Comparison of ENCODE assay signal across 9 cellular contexts in genomic region chr3:184715943-184716651, GRCh38. TPM values are rescaled to one million over a fixed set of nuclear protein-coding genes. Genes with fewer than 3 reads are reported as not detected.
DNase-seq lines count a peak whose midpoint lies in the region; ATAC-seq and TF ChIP-seq lines count a peak whose summit lies in the region.
"Had no signal": no experiment of that assay in that cellular context is flagged by ENCODE, and none has a peak within 500 bp of the region (broad histone marks: within the 10 kb centered on the region; RNA-seq: fewer than 3 reads in every experiment).

No MANE protein-coding gene starts in this region.

- CTCF ChIA-PET in activated naive CD4-positive, alpha-beta T cell treated with anti-CD3 and anti-CD28 coated beads for 36 hours (lab: Charles Lee), result no interaction called here

- no peak for ATAC-seq in GM18517 (IDR thresholded peaks at IDR 0.05; ENCODE audit: unreplicated experiment)

- DNase-seq in mesendoderm, result no peak
- no peak for DNase-seq in brain microvascular endothelial cell
- no peak for DNase-seq in DMS 273 (lab: John Stamatoyannopoulos, UW; ENCODE audit: unreplicated experiment)
- no peak for DNase-seq in activated naive CD4-positive, alpha-beta T cell treated with anti-CD3 and anti-CD28 coated beads for 36 hours
- DNase-seq: stimulated activated CD4-positive, alpha-beta T cell treated with anti-CD3 and anti-CD28 coated beads, Interleukin-4, amount 100 ng/mL, for 4 hours had no signal

- H3K27me3 Mint-ChIP-seq in activated naive CD4-positive, alpha-beta T cell treated with anti-CD3 and anti-CD28 coated beads for 36 hours (ENCODE audit: low read depth), result no peaks in the 10 kb centered on the region

- H3K4me3 Mint-ChIP-seq in activated naive CD4-positive, alpha-beta T cell treated with anti-CD3 and anti-CD28 coated beads for 36 hours, result no peak overlapping the region

- H3K79me2 ChIP-seq in mesendoderm (ENCODE audit: control insufficient read depth, insufficient read depth, low read length), result peaks cover 3% of the 10 kb centered on the region

- no peaks in the 10 kb centered on the region for H3K36me3 ChIP-seq in HUES64 (ENCODE audit: insufficient read depth, low read length)
- H3K36me3 ChIP-seq in mesendoderm (ENCODE audit: control insufficient read depth, insufficient read depth, low read length), result no peaks in the 10 kb centered on the region
- H3K36me3 ChIP-seq in brain microvascular endothelial cell (replicated peaks), result no peaks in the 10 kb centered on the region

- H2AK5ac ChIP-seq in mesendoderm (ENCODE audit: low read length), result no peak overlapping the region

- peak overlapping the region; percentile 20; the same call in 1 of the 2 replicates for H3K9ac ChIP-seq in HUES64 (ENCODE audit: low read depth, low read length)
- H3K9ac ChIP-seq in mesendoderm (ENCODE audit: low read length), result peak overlapping the region; percentile 41

- in situ Hi-C loops in brain microvascular endothelial cell (cut with HindIII; ENCODE audit: low pct_ligation_motif_present, low sequenced_read_pairs), result no loop called here

- H3K27ac ChIP-seq in HUES64 (ENCODE audit: low read depth, low read length) (no peak overlapping the region; the same call in 1 of the 2 replicates), cingulate gyrus (ENCODE audit: low read depth, low read length) (peak overlapping the region; percentile 65), mesendoderm (ENCODE audit: low read depth, low read length) (no peak overlapping the region), temporal lobe (ENCODE audit: low read depth, low read length) (peak overlapping the region; percentile 39), brain microvascular endothelial cell (no peak overlapping the region)

- WGBS in HUES64, result 91% methylated on average over 7 of the region's 8 CpGs
- no CpG with 5 or more reads among the region's 8 CpGs for WGBS in mesendoderm (ENCODE audit: extremely low coverage, insufficient coverage, low lambda C conversion rate)

- intact Hi-C loops in activated naive CD4-positive, alpha-beta T cell treated with anti-CD3 and anti-CD28 coated beads for 36 hours (cut with micrococcal nuclease), result loop anchor here (10.0 kb wide), 1 partner anchor 581 kb away; the partner anchor contains the start of gene EIF2B5

- H3K18ac ChIP-seq in mesendoderm (ENCODE audit: low read length), result no peak overlapping the region

- H3K4ac ChIP-seq in mesendoderm (ENCODE audit: low read depth, low read length), result no peak overlapping the region

- H4K8ac ChIP-seq in mesendoderm (ENCODE audit: low read depth, low read length), result no peak overlapping the region

- H3K27me3 ChIP-seq in HUES64 (ENCODE audit: insufficient read depth, low read length), result no peaks in the 10 kb centered on the region
- no peaks in the 10 kb centered on the region for H3K27me3 ChIP-seq in mesendoderm (ENCODE audit: insufficient read depth, low read length, poor library complexity)
- no peaks in the 10 kb centered on the region for H3K27me3 ChIP-seq in brain microvascular endothelial cell (replicated peaks)

- TF ChIP-seq CTCF in brain microvascular endothelial cell (IDR thresholded peaks at IDR 0.05; ENCODE audit: low read depth, low read length, missing control alignments), result no peak

- peaks cover 10% of the 10 kb centered on the region for H3K4me1 Mint-ChIP-seq in activated naive CD4-positive, alpha-beta T cell treated with anti-CD3 and anti-CD28 coated beads for 36 hours (ENCODE audit: low read depth)

- peaks cover 24% of the 10 kb centered on the region; the same call in 1 of the 2 replicates for H3K4me1 ChIP-seq in HUES64 (ENCODE audit: insufficient read depth, low read length)
- H3K4me1 ChIP-seq in mesendoderm (ENCODE audit: control insufficient read depth, low read depth, low read length), result peaks cover 9% of the 10 kb centered on the region

- H3K23ac ChIP-seq in mesendoderm (ENCODE audit: low read length), result no peak overlapping the region

- H3K56ac ChIP-seq in mesendoderm (ENCODE audit: low read length), result peak overlapping the region; percentile 71

- H2BK120ac ChIP-seq in mesendoderm (ENCODE audit: low read depth, low read length), result no peak overlapping the region

- H3K9me3 ChIP-seq in HUES64 (ENCODE audit: insufficient read depth, low read depth, low read length), result no peaks in the 10 kb centered on the region

- H3K4me2 ChIP-seq in mesendoderm (ENCODE audit: low read length), result no peak overlapping the region

- H2BK5ac ChIP-seq in mesendoderm (ENCODE audit: low read length), result no peak overlapping the region

- peak overlapping the region; percentile 65 for H4K5ac ChIP-seq in mesendoderm (ENCODE audit: low read length)

- H2BK15ac ChIP-seq in mesendoderm (replicated peaks; ENCODE audit: low read depth), result no peak overlapping the region

- H3K4me3 ChIP-seq in HUES64 (ENCODE audit: low read length), result no peak overlapping the region
- H3K4me3 ChIP-seq in mesendoderm (ENCODE audit: low read length), result no peak overlapping the region
- H3K4me3 ChIP-seq in brain microvascular endothelial cell (ENCODE audit: low read depth, low read length), result no peak overlapping the region

- H3K36me3 Mint-ChIP-seq in activated naive CD4-positive, alpha-beta T cell treated with anti-CD3 and anti-CD28 coated beads for 36 hours (ENCODE audit: low read depth), result peaks cover 3% of the 10 kb centered on the region

- peaks cover 2% of the 10 kb centered on the region for H3K79me1 ChIP-seq in mesendoderm (ENCODE audit: low read length)

- no peaks in the 10 kb centered on the region for H3K9me3 Mint-ChIP-seq in activated naive CD4-positive, alpha-beta T cell treated with anti-CD3 and anti-CD28 coated beads for 36 hours

- H3K27ac Mint-ChIP-seq in activated naive CD4-positive, alpha-beta T cell treated with anti-CD3 and anti-CD28 coated beads for 36 hours, result no peak overlapping the region

RNA-seq across cellular contexts. Expression of gene MAGEF1, which starts 4.2 kb away (rescaled TPM):
- 44.1 TPM for polyA plus RNA-seq in HUES64 (2013, experiment 1 of 2)
- polyA plus RNA-seq in HUES64 (2013, experiment 2 of 2), result 53.3 TPM
- 39.9 TPM for polyA plus RNA-seq in mesendoderm (2013, experiment 1 of 2)
- 40.8 TPM for polyA plus RNA-seq in mesendoderm (2013, experiment 2 of 2)
- 32.0 TPM for total RNA-seq in temporal lobe
- total RNA-seq in activated naive CD4-positive, alpha-beta T cell treated with anti-CD3 and anti-CD28 coated beads for 36 hours, result 10 to 100 TPM; 17.4 to 18.1 TPM

Comparison
In these comparisons a context has a peak if more than half of its experiments do, and no peak if none do; other contexts are left out.
1. H3K27ac ChIP-seq: peak in cingulate gyrus (single experiment) and temporal lobe (single experiment); none in HUES64 (single experiment), mesendoderm (single experiment) and brain microvascular endothelial cell (single experiment).